ENCODE assay signal across 9 cellular contexts in the genomic region with DNA sequence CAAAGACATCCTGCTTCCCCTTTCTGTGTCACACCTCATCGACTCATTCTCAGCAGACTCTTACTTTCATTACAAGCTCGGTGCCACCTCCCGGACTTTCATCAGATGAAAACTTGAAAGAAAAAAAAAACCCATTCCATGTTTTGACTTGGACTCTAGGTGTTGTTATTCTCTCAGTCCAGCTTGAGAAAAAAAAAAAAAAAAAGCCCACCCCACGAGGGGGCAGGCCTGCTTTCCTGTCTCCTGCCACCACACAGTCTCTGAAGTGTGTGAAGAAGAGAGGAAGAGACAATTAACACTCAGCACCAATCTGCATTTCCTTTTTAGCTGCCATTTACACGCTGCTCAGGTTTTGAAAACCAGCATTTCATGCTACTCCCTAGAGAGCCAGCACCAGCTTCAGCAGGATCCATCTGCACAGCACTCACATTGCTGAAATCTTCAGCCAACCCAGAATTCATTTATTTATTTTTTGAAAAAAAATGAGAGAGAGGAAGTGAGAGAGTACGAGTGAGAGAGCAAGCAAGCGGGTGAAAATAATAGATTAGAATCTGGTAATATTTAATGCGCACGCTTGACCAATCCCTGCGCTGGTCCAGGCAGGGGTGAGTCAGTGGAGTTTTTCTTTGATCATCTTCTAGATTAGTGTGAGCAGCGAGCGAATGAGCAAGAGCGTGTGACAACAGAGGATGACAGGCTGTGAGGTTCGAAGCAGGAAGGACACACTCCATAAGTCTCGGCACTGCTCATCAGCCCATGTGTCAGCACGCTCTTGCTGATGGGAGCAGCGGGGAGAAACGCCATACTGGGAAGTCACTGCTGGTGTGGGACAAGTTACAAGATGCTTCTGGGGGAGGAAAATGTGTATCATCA. TPM values are rescaled to one million over a fixed set of nuclear protein-coding genes. Genes with fewer than 3 reads are reported as not detected.
A peak's percentile ranks its signal among the peaks of the same experiment; 100 is the strongest.
DNase-seq lines count a peak whose midpoint lies in the region; ATAC-seq and TF ChIP-seq lines count a peak whose summit lies in the region.
"Had no signal": no experiment of that assay in that cellular context is flagged by ENCODE, and none has a peak within 500 bp of the region (broad histone marks: within the 10 kb centered on the region; RNA-seq: fewer than 3 reads in every experiment).

No MANE protein-coding gene starts in this region.

- DNase-seq in HEK293T (ENCODE audit: extremely low spot score) = peak; percentile 36
- DNase-seq in NCI-H1417 treated with DMSO at 0.1 percent for 48 hours (lab: John Stamatoyannopoulos, UW) = peak; percentile 12
- DNase-seq in activated CD4-positive, alpha-beta memory T cell treated with anti-CD3 and anti-CD28 coated beads for 36 hours = peak; percentile 89
- peak; percentile 11 for DNase-seq in esophagus squamous epithelium (lab: John Stamatoyannopoulos, UW)
- DNase-seq in pons (ENCODE audit: low spot score) = peak; percentile 14
- no peak for DNase-seq in NCI-H524 treated with DMSO at 0.1 percent for 48 hours (lab: John Stamatoyannopoulos, UW)
- no peak for DNase-seq in GDM1 (lab: John Stamatoyannopoulos, UW)

- peaks cover 15% of the 10 kb centered on the region for H3K36me3 Mint-ChIP-seq in activated CD4-positive, alpha-beta memory T cell treated with anti-CD3 and anti-CD28 coated beads for 36 hours

- no peaks in the 10 kb centered on the region for H3K9me3 ChIP-seq in esophagus squamous epithelium

- TF ChIP-seq POLR2A in esophagus squamous epithelium (IDR thresholded peaks at IDR 0.05) = peak in 1 of 4 donors; percentile 54

- H3K36me3 ChIP-seq in esophagus squamous epithelium = no peaks in the 10 kb centered on the region

- TF ChIP-seq CTCF in esophagus squamous epithelium (IDR thresholded peaks at IDR 0.05) = no peak

- intact Hi-C loops in activated CD4-positive, alpha-beta memory T cell treated with anti-CD3 and anti-CD28 coated beads for 36 hours (cut with micrococcal nuclease) = loop anchor here (1.0 to 2.0 kb wide), 17 partner anchors 9 to 1577 kb away; partner anchors contain the start of genes CCDC191, NAA50, QTRT2 and ZBTB20
- intact Hi-C loops in esophagus squamous epithelium (cut with DNase I) = no loop called here

- no peaks in the 10 kb centered on the region for H3K27me3 Mint-ChIP-seq in activated CD4-positive, alpha-beta memory T cell treated with anti-CD3 and anti-CD28 coated beads for 36 hours

- H3K27ac Mint-ChIP-seq in activated CD4-positive, alpha-beta memory T cell treated with anti-CD3 and anti-CD28 coated beads for 36 hours = no peak overlapping the region

- POLR2A ChIA-PET in HEK293T (lab: Yijun Ruan, JAX) = no interaction called here
- POLR2A ChIA-PET in activated CD4-positive, alpha-beta memory T cell treated with anti-CD3 and anti-CD28 coated beads for 36 hours (lab: Charles Lee) = interaction anchor here (0.6 to 3.8 kb wide), 21 partner anchors 9 to 467 kb away, joined by 3 to 99 read pairs (median 4); partner anchors contain the start of genes ATP6V1A and TIGIT

- H3K4me3 Mint-ChIP-seq in activated CD4-positive, alpha-beta memory T cell treated with anti-CD3 and anti-CD28 coated beads for 36 hours = no peak overlapping the region

- peaks cover 0 to 4% (median 0%) of the 10 kb centered on the region in 4 donors for H3K27me3 ChIP-seq in esophagus squamous epithelium

- peaks cover 4% of the 10 kb centered on the region for H3K4me1 Mint-ChIP-seq in activated CD4-positive, alpha-beta memory T cell treated with anti-CD3 and anti-CD28 coated beads for 36 hours (ENCODE audit: low read depth)

- peak overlapping the region in 3 of 4 donors; percentile 41 to 79 (median 66) for H3K27ac ChIP-seq in esophagus squamous epithelium

- ATAC-seq in GM18499 (IDR thresholded peaks at IDR 0.05; ENCODE audit: insufficient read depth, unreplicated experiment) = peak; percentile 83

- 22 to 24% methylated on average over 18 of the region's 18 CpGs for WGBS in esophagus squamous epithelium, 2 donors

- peak overlapping the region in 3 of 4 donors; percentile 9 to 51 (median 10) for H3K4me3 ChIP-seq in esophagus squamous epithelium

- CTCF ChIA-PET in HEK293T (lab: Yijun Ruan, JAX) = interaction anchor here (0.6 kb wide), 1 partner anchor 1606 kb away, joined by 4 read pairs; no protein-coding TSS in a partner anchor
- CTCF ChIA-PET in activated CD4-positive, alpha-beta memory T cell treated with anti-CD3 and anti-CD28 coated beads for 36 hours (lab: Charles Lee) = interaction anchor here (0.8 to 3.5 kb wide), 18 partner anchors 9 to 206 kb away, joined by 3 to 37 read pairs (median 4); partner anchors contain the start of gene DRD3

- peaks cover 0 to 15% (median 0%) of the 10 kb centered on the region in 3 donors for H3K4me1 ChIP-seq in esophagus squamous epithelium

- no peaks in the 10 kb centered on the region for H3K9me3 Mint-ChIP-seq in activated CD4-positive, alpha-beta memory T cell treated with anti-CD3 and anti-CD28 coated beads for 36 hours

TF ChIP-seq in HEK293T, 16 proteins besides CTCF, POLR2A, EP300 and RAD21:
- TF ChIP-seq SP1 (IDR thresholded peaks at IDR 0.05) = no peak
- TF ChIP-seq ZNF384 (IDR thresholded peaks at IDR 0.05) = 0 out of 2 replicates have a peak, but pooled peaks have one; percentile 16

RNA-seq across cellular contexts. Expression of gene ZNF80, which starts 23.5 kb away (rescaled TPM):
- total RNA-seq in activated CD4-positive, alpha-beta memory T cell treated with anti-CD3 and anti-CD28 coated beads for 36 hours = under 1 TPM; 0.31 to 0.33 TPM
- under 1 TPM in 1 of 4 donors, not detected in 3; 0.38 TPM for total RNA-seq in esophagus squamous epithelium
- total RNA-seq: pulmonary artery endothelial cell had no signal

RNA-seq across cellular contexts. Expression of gene DRD3, which starts 35.1 kb away (rescaled TPM):
- total RNA-seq in activated CD4-positive, alpha-beta memory T cell treated with anti-CD3 and anti-CD28 coated beads for 36 hours = not detected
- total RNA-seq in esophagus squamous epithelium = not detected
- total RNA-seq: pulmonary artery endothelial cell had no signal

Comparison
In these comparisons a context has a peak if more than half of its experiments do, and no peak if none do; other contexts are left out.
1. DNase-seq: peak in HEK293T (single experiment), NCI-H1417 treated with DMSO at 0.1 percent for 48 hours (single experiment), activated CD4-positive, alpha-beta memory T cell treated with anti-CD3 and anti-CD28 coated beads for 36 hours (single experiment), esophagus squamous epithelium (single experiment) and pons (single experiment); none in NCI-H524 treated with DMSO at 0.1 percent for 48 hours (single experiment) and GDM1 (single experiment).